In genomic region chr6:32843321-32843978, GRCh38 we compare ENCODE assay signal across 8 cellular contexts. TPM values are rescaled to one million over a fixed set of nuclear protein-coding genes. Genes with fewer than 3 reads are reported as not detected.
DNase-seq lines count a peak whose midpoint lies in the region; ATAC-seq and TF ChIP-seq lines count a peak whose summit lies in the region.

No MANE protein-coding gene starts in this region.

- no peaks in the 10 kb centered on the region for H3F3A ChIP-seq in OCI-LY1 (ENCODE audit: insufficient read depth, low read length)

- H2AFZ ChIP-seq in OCI-LY1 (ENCODE audit: low read length) (no peak overlapping the region), neuronal stem cell (ENCODE audit: low read length) (peak overlapping the region; percentile 92)

- no peak overlapping the region for H3K14ac ChIP-seq in neuronal stem cell (ENCODE audit: low read length)

- no peak overlapping the region for H2BK12ac ChIP-seq in neuronal stem cell (ENCODE audit: low read length)

- H2BK15ac ChIP-seq in neuronal stem cell (ENCODE audit: low read length): peak overlapping the region; percentile 60

- peaks cover 10% of the 10 kb centered on the region for H3K27me3 Mint-ChIP-seq in endothelial cell (ENCODE audit: unreplicated experiment)

- H2BK120ac ChIP-seq in neuronal stem cell (ENCODE audit: low read depth, low read length): no peak overlapping the region

- H3K4me2 ChIP-seq in OCI-LY1 (ENCODE audit: low read length) (peak overlapping the region; percentile 84), neuronal stem cell (ENCODE audit: insufficient read depth, low read length, poor library complexity, severe bottlenecking) (peak overlapping the region; percentile 98)

- POLR2A ChIA-PET in GM10248 (lab: Yijun Ruan, JAX): interaction anchor here (3.4 to 5.3 kb wide), 2 partner anchors 11 to 128 kb away, joined by 37 to 44 read pairs; partner anchors contain the start of genes PSMB9 and TAP1

- H3K36me3 ChIP-seq in OCI-LY1 (ENCODE audit: insufficient read depth, low read length): peaks cover 59% of the 10 kb centered on the region
- no peaks in the 10 kb centered on the region for H3K36me3 ChIP-seq in neuronal stem cell (replicated peaks in 1 of 2; ENCODE audit: control insufficient read depth in 2 of 2, insufficient read depth in 2 of 2, low read length in 2 of 2)

- peak overlapping the region; percentile 2 for H3K18ac ChIP-seq in neuronal stem cell (ENCODE audit: low read length)

- ATAC-seq in HG03108 (IDR thresholded peaks at IDR 0.05; ENCODE audit: unreplicated experiment): no peak

- H3K9me3 ChIP-seq in OCI-LY1 (ENCODE audit: low read length) (no peaks in the 10 kb centered on the region), neuronal stem cell (replicated peaks in 1 of 2; ENCODE audit: control insufficient read depth in 2 of 2, insufficient read depth in 1 of 2, low read depth in 1 of 2, low read length in 2 of 2) (peaks cover 0 to 5% of the 10 kb centered on the region in 2 donors)

- H3K9me2 ChIP-seq in OCI-LY1 (ENCODE audit: low read depth, low read length): no peaks in the 10 kb centered on the region

- no CpG with 5 or more reads among the region's 28 CpGs for WGBS in neuronal stem cell (ENCODE audit: extremely low coverage in 2 of 2, insufficient read length in 2 of 2, insufficient replicate concordance in 1 of 2), 2 donors

- H3K36me3 Mint-ChIP-seq in endothelial cell (ENCODE audit: low read depth, unreplicated experiment): no peaks in the 10 kb centered on the region

- H4K8ac ChIP-seq in neuronal stem cell (ENCODE audit: low read depth, low read length): no peak overlapping the region

- H3K9ac ChIP-seq in OCI-LY1 (ENCODE audit: low read length) (peak overlapping the region; percentile 97), neuronal stem cell (ENCODE audit: low read depth, low read length, poor library complexity) (peak overlapping the region; percentile 15)

- H3K27ac Mint-ChIP-seq in endothelial cell (ENCODE audit: unreplicated experiment): peak overlapping the region; percentile 16

- H3K27ac ChIP-seq in OCI-LY1 (ENCODE audit: low read depth, low read length, poor library complexity, severe bottlenecking) (peak overlapping the region; percentile 95), neuronal stem cell (replicated peaks; ENCODE audit: low read length) (no peak overlapping the region)

- no peaks in the 10 kb centered on the region for H3K79me1 ChIP-seq in neuronal stem cell (ENCODE audit: low read depth, low read length)

- H4K20me1 ChIP-seq in OCI-LY1 (ENCODE audit: insufficient read depth, low read length): no peaks in the 10 kb centered on the region

- H2BK5ac ChIP-seq in neuronal stem cell (ENCODE audit: low read length): no peak overlapping the region

- H3K4me1 ChIP-seq in OCI-LY1 (ENCODE audit: insufficient read depth, low read length, severe bottlenecking): peaks cover 53% of the 10 kb centered on the region
- H3K4me1 ChIP-seq in neuronal stem cell (ENCODE audit: control insufficient read depth in 2 of 2, insufficient read depth in 1 of 2, low read depth in 1 of 2, low read length in 2 of 2): peaks cover 0 to 1% of the 10 kb centered on the region in 2 donors

- no peak overlapping the region for H2AK5ac ChIP-seq in neuronal stem cell (ENCODE audit: low read depth, low read length)

- H3K4me1 Mint-ChIP-seq in endothelial cell (ENCODE audit: unreplicated experiment): peaks cover 6% of the 10 kb centered on the region

- TF ChIP-seq CTCF in OCI-LY1 (IDR thresholded peaks at IDR 0.05; ENCODE audit: low read length) (no peak), endothelial cell (IDR thresholded peaks at IDR 0.05; ENCODE audit: unreplicated experiment) (no peak), GM10248 (IDR thresholded peaks at IDR 0.05; ENCODE audit: control extremely low read depth, extremely low read depth, low read depth, missing control alignments) (no peak)

- peak overlapping the region; percentile 91 for H3K4me3 Mint-ChIP-seq in endothelial cell (ENCODE audit: unreplicated experiment)

- H3K9me3 Mint-ChIP-seq in endothelial cell (ENCODE audit: unreplicated experiment): no peaks in the 10 kb centered on the region

- peak overlapping the region; percentile 82 for H3K4me3 ChIP-seq in OCI-LY1 (ENCODE audit: low read depth, low read length, poor library complexity, severe bottlenecking)
- H3K4me3 ChIP-seq in neuronal stem cell (ENCODE audit: low read length in 2 of 2): peak overlapping the region; percentile 49 to 76

- no peak overlapping the region for H3K23ac ChIP-seq in neuronal stem cell (ENCODE audit: low read depth, low read length, poor library complexity)

- peak in 2 of 3 experiments; percentile 48 to 56 for DNase-seq in NCI-H1417 (lab: John Stamatoyannopoulos, UW)
- DNase-seq in NCI-H1417 treated with DMSO at 0.1 percent for 48 hours (lab: John Stamatoyannopoulos, UW): no peak
- no peak for DNase-seq in endothelial cell (ENCODE audit: low spot score)
- DNase-seq in neuronal stem cell (ENCODE audit: low spot score): no peak
- DNase-seq in GM10248 (ENCODE audit: extremely low spot score): no peak
- DNase-seq in NK-92 treated with Interleukin-12 subunit alpha and Interleukin-12 subunit beta, amount 100 ng/mL, for 24 hours (lab: John Stamatoyannopoulos, UW): no peak

- H3K27me3 ChIP-seq in OCI-LY1 (ENCODE audit: insufficient read depth, low read length): no peaks in the 10 kb centered on the region
- peaks cover 0 to 82% (median 28%) of the 10 kb centered on the region in 3 experiments for H3K27me3 ChIP-seq in neuronal stem cell (ENCODE audit: control insufficient read depth in 3 of 3, insufficient read depth in 3 of 3, low read depth in 1 of 3, low read length in 3 of 3)

- H4K91ac ChIP-seq in neuronal stem cell (ENCODE audit: low read depth, low read length, poor library complexity): no peak overlapping the region

- CTCF ChIA-PET in GM10248 (lab: Yijun Ruan, JAX): interaction anchor here (11.2 kb wide), 1 partner anchor 16 kb away, joined by 339 read pairs; the partner anchor contains the start of genes PSMB9 and TAP1

- H3K4ac ChIP-seq in neuronal stem cell (ENCODE audit: low read length): no peak overlapping the region

- H3K79me2 ChIP-seq in OCI-LY1 (ENCODE audit: insufficient read depth, low read length): no peaks in the 10 kb centered on the region

RNA-seq across cellular contexts. Expression of gene PSMB8, which starts 0.4 kb away (rescaled TPM):
- 5.2 TPM for total RNA-seq in endothelial cell (ENCODE audit: unreplicated experiment)
- polyA plus RNA-seq in neuronal stem cell (2013, experiment 1 of 2): 2.1 TPM
- 2.5 TPM for polyA plus RNA-seq in neuronal stem cell (2013, experiment 2 of 2)

RNA-seq across cellular contexts. Expression of gene TAP2, which starts 4.9 kb away (rescaled TPM):
- total RNA-seq in endothelial cell (ENCODE audit: unreplicated experiment): 9.2 TPM
- 1.8 TPM for polyA plus RNA-seq in neuronal stem cell (2013, experiment 1 of 2)
- 2.4 TPM for polyA plus RNA-seq in neuronal stem cell (2013, experiment 2 of 2)

RNA-seq across cellular contexts. Expression of gene TAP1, which starts 10.1 kb away (rescaled TPM):
- total RNA-seq in endothelial cell (ENCODE audit: unreplicated experiment): 1.6 TPM
- 4.4 TPM for polyA plus RNA-seq in neuronal stem cell (2013, experiment 1 of 2)
- polyA plus RNA-seq in neuronal stem cell (2013, experiment 2 of 2): 4.3 TPM

RNA-seq across cellular contexts. Expression of gene PSMB9, which starts 10.5 kb away (rescaled TPM):
- not detected for total RNA-seq in endothelial cell (ENCODE audit: unreplicated experiment)
- polyA plus RNA-seq in neuronal stem cell (2013, experiment 1 of 2): 0.15 TPM
- polyA plus RNA-seq in neuronal stem cell (2013, experiment 2 of 2): 0.29 TPM

RNA-seq across cellular contexts. Expression of gene HLA-DOB, which starts 26.6 kb away (rescaled TPM):
- not detected for total RNA-seq in endothelial cell (ENCODE audit: unreplicated experiment)
- 0.04 TPM for polyA plus RNA-seq in neuronal stem cell (2013, experiment 1 of 2)
- 0.07 TPM for polyA plus RNA-seq in neuronal stem cell (2013, experiment 2 of 2)

Comparison
In these comparisons a context has a peak if more than half of its experiments do, and no peak if none do; other contexts are left out.
1. DNase-seq: peak in NCI-H1417 (2 of 3); none in NCI-H1417 treated with DMSO at 0.1 percent for 48 hours (single experiment), endothelial cell (single experiment), neuronal stem cell (single experiment), GM10248 (single experiment) and NK-92 treated with Interleukin-12 subunit alpha and Interleukin-12 subunit beta, amount 100 ng/mL, for 24 hours (single experiment).